1 cellular context compared by ENCODE assay signal in genomic region chr2:99600929-99601680, GRCh38.
TF ChIP-seq lines count a peak whose summit lies in the region.

No MANE protein-coding gene starts in this region.

TF ChIP-seq in HepG2, 621 proteins besides CTCF, POLR2A, EP300 and RAD21:
- TF ChIP-seq PRDM10 (CRISPR knock-in tag; IDR thresholded peaks at IDR 0.05; ENCODE audit: low read depth) (no peak), PAXIP1 (CRISPR knock-in tag; conservative IDR thresholded peaks at IDR 0.05) (no peak), EED (CRISPR knock-in tag; IDR thresholded peaks at IDR 0.05) (0 out of 2 replicates have a peak, but pooled peaks have one; percentile 37), SP1 (IDR thresholded peaks at IDR 0.05) (no peak), SP1 (CRISPR knock-in tag; IDR thresholded peaks at IDR 0.05) (no peak)
- TF ChIP-seq, protein P1, sequence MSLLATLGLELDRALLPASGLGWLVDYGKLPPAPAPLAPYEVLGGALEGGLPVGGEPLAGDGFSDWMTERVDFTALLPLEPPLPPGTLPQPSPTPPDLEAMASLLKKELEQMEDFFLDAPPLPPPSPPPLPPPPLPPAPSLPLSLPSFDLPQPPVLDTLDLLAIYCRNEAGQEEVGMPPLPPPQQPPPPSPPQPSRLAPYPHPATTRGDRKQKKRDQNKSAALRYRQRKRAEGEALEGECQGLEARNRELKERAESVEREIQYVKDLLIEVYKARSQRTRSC (CRISPR knock-in tag; IDR thresholded peaks at IDR 0.05; ENCODE audit: low read depth) = no peak
